Comparison of ENCODE assay signal across 7 cellular contexts in the genomic region with DNA sequence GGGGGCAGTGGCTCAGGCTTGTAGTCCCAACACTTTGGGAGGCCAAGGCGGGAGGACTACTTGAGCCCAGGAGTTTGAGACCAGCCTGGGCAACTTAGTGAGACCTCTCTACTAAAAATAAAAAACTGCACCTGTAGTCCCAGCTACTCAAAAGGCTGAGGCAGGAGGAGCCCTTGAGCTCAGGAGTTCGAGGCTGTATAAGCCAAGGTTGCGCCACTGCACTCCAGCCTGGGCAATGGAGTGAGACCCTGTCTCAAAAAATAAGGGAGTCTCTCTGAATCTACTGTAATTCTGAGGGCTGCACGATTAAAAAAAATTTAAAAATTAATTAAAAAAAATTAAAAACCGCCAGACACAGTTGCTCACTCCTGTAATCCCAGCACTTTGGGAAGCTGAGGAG.
"Had no signal": no experiment of that assay in that cellular context is flagged by ENCODE, and none has a peak within 500 bp of the region (broad histone marks: within the 10 kb centered on the region; RNA-seq: fewer than 3 reads in every experiment).

No MANE protein-coding gene starts in this region.

- ATAC-seq: GM23338 had no signal

- H3K4me3 ChIP-seq: GM23338 had no signal

- H3K9me3 Mint-ChIP-seq: GM23338, H9, HFFc6, IgD-negative memory B cell had no signal

- H3K4me2 ChIP-seq: GM23338, KMS-11 had no signal

- H3K9ac ChIP-seq: KMS-11 had no signal

- H3K4me3 Mint-ChIP-seq: GM23338, H9, HFFc6 had no signal

- H3K27me3 Mint-ChIP-seq: IgD-negative memory B cell had no signal

- H3K27ac Mint-ChIP-seq: GM23338, H9, HFFc6, IgD-negative memory B cell had no signal

- H2AFZ ChIP-seq: GM23338 had no signal

- H3K36me3 Mint-ChIP-seq: IgD-negative memory B cell had no signal

- H3K27ac ChIP-seq: KMS-11 had no signal

- DNase-seq: H9, HCEC 1CT, HFFc6, KBM-7 had no signal
